In the genomic region with DNA sequence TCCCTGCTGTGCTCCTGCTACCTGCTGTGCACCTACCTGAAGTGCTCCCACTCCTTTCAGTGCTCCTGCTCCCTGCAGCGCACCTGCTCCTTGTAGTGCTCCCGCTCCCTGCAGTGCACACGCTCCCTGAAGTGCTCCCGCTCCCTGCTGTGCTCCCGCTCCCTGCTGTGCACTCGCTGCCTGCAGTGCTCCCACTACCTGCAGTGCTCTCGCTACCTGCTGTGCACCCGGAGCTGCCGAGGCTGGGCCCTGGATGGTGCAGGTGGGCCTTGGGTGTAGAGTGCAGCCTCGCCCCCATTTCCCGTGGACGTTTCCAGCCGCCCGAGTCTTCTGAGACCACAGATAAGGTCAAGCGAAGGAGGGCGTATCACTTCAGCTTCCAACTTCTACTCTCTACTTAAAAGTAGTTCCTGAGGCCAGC, we compare ENCODE assay signal across 19 cellular contexts. TPM values are rescaled to one million over a fixed set of nuclear protein-coding genes. Genes with fewer than 3 reads are reported as not detected.
DNase-seq lines count a peak whose midpoint lies in the region; ATAC-seq, FAIRE-seq and TF ChIP-seq lines count a peak whose summit lies in the region.
"Had no signal": no experiment of that assay in that cellular context is flagged by ENCODE, and none has a peak within 500 bp of the region (broad histone marks: within the 10 kb centered on the region; RNA-seq: fewer than 3 reads in every experiment).

No MANE protein-coding gene starts in this region.

- POLR2A ChIA-PET in K562 (lab: Yijun Ruan, JAX): no interaction called here

- H3K4me3 ChIP-seq in K562: no peak overlapping the region
- H3K4me3 ChIP-seq in osteoblast (ENCODE audit: insufficient read depth, low read length): no peak overlapping the region
- H3K4me3 ChIP-seq in sigmoid colon: no peak overlapping the region

- H3K4me2 ChIP-seq in K562 (ENCODE audit: insufficient read depth, low read length): no peak overlapping the region
- no peak overlapping the region for H3K4me2 ChIP-seq in osteoblast (ENCODE audit: insufficient read depth, low read length)

- peaks cover 56% of the 10 kb centered on the region for H3K4me1 Mint-ChIP-seq in stimulated activated naive CD8-positive, alpha-beta T cell treated with anti-CD3 and anti-CD28 coated beads, Interleukin-15, amount 100 ng/mL, for 72 hours

- intact Hi-C loops in K562 (cut with micrococcal nuclease) (no loop called here), sigmoid colon (cut with DNase I) (no loop called here)

- TF ChIP-seq EP300 in K562 (IDR thresholded peaks at IDR 0.05; ENCODE audit: low read length): no peak
- TF ChIP-seq EP300 in sigmoid colon (IDR thresholded peaks at IDR 0.05): no peak

- no TSS peak for BruUV-seq in K562 (replicated peaks; lab: Mats Ljungman, UMichigan)

- H3K9me3 Mint-ChIP-seq in stimulated activated naive CD8-positive, alpha-beta T cell treated with anti-CD3 and anti-CD28 coated beads, Interleukin-15, amount 100 ng/mL, for 72 hours: peaks cover 11 to 15% of the 10 kb centered on the region in 2 donors

- no peaks in the 10 kb centered on the region for H3K27me3 Mint-ChIP-seq in stimulated activated naive CD8-positive, alpha-beta T cell treated with anti-CD3 and anti-CD28 coated beads, Interleukin-15, amount 100 ng/mL, for 72 hours

- peaks cover 0 to 9% of the 10 kb centered on the region in 2 experiments; a peak in 2 of 5 replicates for H3K4me1 ChIP-seq in K562 (replicated peaks in 1 of 2; ENCODE audit: control insufficient read depth in 2 of 2, insufficient read depth in 2 of 2, low read length in 2 of 2)
- H3K4me1 ChIP-seq in osteoblast (ENCODE audit: insufficient read depth, low read length): no peaks in the 10 kb centered on the region
- H3K4me1 ChIP-seq in sigmoid colon: no peaks in the 10 kb centered on the region

- in situ Hi-C loops in K562 (cut with MboI): no loop called here

- 10% methylated on average over 15 of the region's 16 CpGs for WGBS in K562 (ENCODE audit: insufficient coverage, low coverage, missing lambda C conversion rate)
- WGBS in sigmoid colon, 2 donors: 92% methylated on average over 16 of the region's 16 CpGs

- H3K9ac ChIP-seq in K562 (ENCODE audit: insufficient read depth in 1 of 2, low read depth in 2 of 2, low read length in 2 of 2): no peak overlapping the region

- no peak for DNase-seq in stimulated activated naive CD8-positive, alpha-beta T cell treated with anti-CD3 and anti-CD28 coated beads, Interleukin-15, amount 100 ng/mL, for 72 hours
- DNase-seq in stimulated activated naive CD8-positive, alpha-beta T cell treated with anti-CD3 and anti-CD28 coated beads, Interleukin-15, Interleukin-2, amounts not matched to agents 100 U/mL and 50 U/mL, for 24 hours: no peak
- no peak for DNase-seq in K562 (ENCODE audit: extremely low read depth in 1 of 4, low spot score in 3 of 4)
- peak; percentile 50 for DNase-seq in osteoblast (ENCODE audit: insufficient read length, low spot score, missing footprints)
- DNase-seq in GDM1 (lab: John Stamatoyannopoulos, UW): no peak
- DNase-seq in sigmoid colon: no peak
- DNase-seq: ACHN; CD4-positive, alpha-beta memory T cell; DMS79; EL; IMR-90; KG1 had no signal

- H3K27ac Mint-ChIP-seq in stimulated activated naive CD8-positive, alpha-beta T cell treated with anti-CD3 and anti-CD28 coated beads, Interleukin-15, amount 100 ng/mL, for 72 hours: peak overlapping the region; percentile 28 to 89
- H3K27ac Mint-ChIP-seq: B cell had no signal

- no peaks in the 10 kb centered on the region for H3K9me1 ChIP-seq in K562 (ENCODE audit: control insufficient read depth, insufficient read depth, low read length)

- TF ChIP-seq RAD21 in K562 (CRISPR knock-in tag; conservative IDR thresholded peaks at IDR 0.05 in 1 of 2, IDR thresholded peaks at IDR 0.05 in 1 of 2): no peak

- H3K27ac ChIP-seq in K562 (ENCODE audit: extremely low read depth, low read depth, low read length) (no peak overlapping the region), osteoblast (ENCODE audit: low read depth, low read length) (no peak overlapping the region), sigmoid colon (no peak overlapping the region)
- H3K27ac ChIP-seq: C4-2B had no signal

- H4K20me1 ChIP-seq in K562 (replicated peaks; ENCODE audit: control insufficient read depth, insufficient read depth, low read length): no peaks in the 10 kb centered on the region
- H4K20me1 ChIP-seq in osteoblast (ENCODE audit: insufficient read depth, low read length): peaks cover 4% of the 10 kb centered on the region

- no peak overlapping the region for H3K4me3 Mint-ChIP-seq in stimulated activated naive CD8-positive, alpha-beta T cell treated with anti-CD3 and anti-CD28 coated beads, Interleukin-15, amount 100 ng/mL, for 72 hours
- H3K4me3 Mint-ChIP-seq: B cell had no signal

- no peaks in the 10 kb centered on the region; the same call in 1 of the 2 replicates for H3K9me3 ChIP-seq in K562 (replicated peaks; ENCODE audit: control insufficient read depth, insufficient read depth, low read depth, low read length)
- H3K9me3 ChIP-seq in osteoblast (ENCODE audit: low read depth, low read length): no peaks in the 10 kb centered on the region
- H3K9me3 ChIP-seq in sigmoid colon: peaks cover 0 to 6% (median 4%) of the 10 kb centered on the region in 4 donors

- FAIRE-seq in K562 (lab: Jason Lieb, UNC): no peak
- FAIRE-seq: G401.6, GM19239, H54 had no signal

- H2AFZ ChIP-seq in K562 (ENCODE audit: low read depth, low read length) (no peak overlapping the region), osteoblast (ENCODE audit: low read length) (no peak overlapping the region)

- ATAC-seq in stimulated activated naive CD8-positive, alpha-beta T cell treated with anti-CD3 and anti-CD28 coated beads, Interleukin-15, amount 100 ng/mL, for 72 hours: no peak
- ATAC-seq in stimulated activated naive CD8-positive, alpha-beta T cell treated with anti-CD3 and anti-CD28 coated beads, Interleukin-15, Interleukin-2, amounts not matched to agents 100 U/mL and 50 U/mL, for 24 hours: no peak
- ATAC-seq in K562: no peak; the same call in 2 of the 3 replicates
- ATAC-seq in GM21360 (IDR thresholded peaks at IDR 0.05; ENCODE audit: unreplicated experiment): no peak
- ATAC-seq: HCT116 had no signal

- CTCF ChIA-PET in K562 (lab: Yijun Ruan, JAX; ENCODE audit: low intra/inter-chr PET ratio): no interaction called here

- H3K36me3 ChIP-seq in K562 (ENCODE audit: control insufficient read depth, insufficient read depth, low read length): no peaks in the 10 kb centered on the region
- peaks cover 3% of the 10 kb centered on the region for H3K36me3 ChIP-seq in osteoblast (ENCODE audit: insufficient read depth, low read length)
- peaks cover 0 to 26% (median 7%) of the 10 kb centered on the region in 4 donors for H3K36me3 ChIP-seq in sigmoid colon

- TF ChIP-seq CTCF in K562 (IDR thresholded peaks at IDR 0.05 in 2 of 3, conservative IDR thresholded peaks at IDR 0.05 in 1 of 3; ENCODE audit: insufficient read depth in 2 of 3, low read depth in 1 of 3, low read length in 3 of 3) (no peak), osteoblast (IDR thresholded peaks at IDR 0.05; ENCODE audit: extremely low read depth, low read depth, low read length) (no peak), sigmoid colon (IDR thresholded peaks at IDR 0.05) (no peak)

- H3K79me2 ChIP-seq in K562 (ENCODE audit: control insufficient read depth, insufficient read depth, low read length) (no peaks in the 10 kb centered on the region), osteoblast (ENCODE audit: insufficient read depth, low read length) (no peaks in the 10 kb centered on the region)

- H3K27me3 ChIP-seq in K562 (ENCODE audit: control insufficient read depth in 2 of 2, insufficient read depth in 2 of 2, low read length in 2 of 2) (peaks cover 16 to 37% of the 10 kb centered on the region in 2 experiments; a peak in 4 of 5 replicates), osteoblast (ENCODE audit: insufficient read depth, low read length) (peaks cover 18% of the 10 kb centered on the region), sigmoid colon (peaks cover 0 to 30% (median 8%) of the 10 kb centered on the region in 3 donors)

- TF ChIP-seq POLR2A in K562 (conservative IDR thresholded peaks at IDR 0.05) (no peak), sigmoid colon (IDR thresholded peaks at IDR 0.05) (no peak)

TF ChIP-seq in K562, 482 proteins besides CTCF, POLR2A, EP300 and RAD21:
- TF ChIP-seq ZNF707 (CRISPR knock-in tag; conservative IDR thresholded peaks at IDR 0.05) (no peak), ZNF263 (CRISPR knock-in tag; IDR thresholded peaks at IDR 0.05; ENCODE audit: borderline replicate concordance) (peak; percentile 94)

RNA-seq across cellular contexts. Expression of gene TMEM18, which starts 16.0 kb away (rescaled TPM):
- 46.2 and 62.9 TPM in 2 replicates for total RNA-seq in K562 (2011; cell fraction: chromatin; rRNA removed; ENCODE audit: low replicate concordance)
- 25.7 and 27.0 TPM in 2 replicates for total RNA-seq in K562 (2011; cell fraction: nucleolus; rRNA removed)
- total RNA-seq in K562 (2011; cell fraction: nucleoplasm; rRNA removed): 33.0 and 41.0 TPM in 2 replicates
- total RNA-seq in K562 (2014; rRNA removed) (12.8 and 12.9 TPM in 2 replicates), K562 (2014; rRNA removed; fragmentation: Illumina TruSeq; extraction: Trizol) (19.6 and 23.4 TPM in 2 replicates), K562 (2015; rRNA removed; fragmentation: Illumina TruSeq; extraction: Trizol) (19.4 and 19.9 TPM in 2 replicates), K562 (2021) (18.4 and 21.3 TPM in 2 replicates), osteoblast (15.0 and 15.9 TPM in 2 replicates), sigmoid colon (10 to 100 TPM; 14.4 to 26.8 (median 21.9) TPM)
- polyA plus RNA-seq in K562 (2011; rRNA removed) (21.1 and 28.3 TPM in 2 replicates), K562 (2014; fragmentation: Illumina TruSeq; extraction: Trizol) (19.2 and 21.8 TPM in 2 replicates), K562 (2014; fragmentation: Nextera tagmentation; extraction: Ambion mirVana) (10 to 100 TPM; 54.5 to 55.9 TPM), K562 (2014; rRNA removed) (17.5 and 30.7 TPM in 2 replicates), sigmoid colon (10 to 100 TPM; 10.6 to 23.4 (median 22.7) TPM)
- polyA plus RNA-seq in K562 (2011; cell fraction: cytosol; rRNA removed): 12.3 and 19.7 TPM in 2 replicates
- 36.1 and 37.8 TPM in 2 replicates for polyA plus RNA-seq in K562 (2011; cell fraction: nucleus; rRNA removed)
- 19.3 and 26.1 TPM in 2 replicates for polyA plus RNA-seq in K562 (2012)
- polyA minus RNA-seq in K562 (2011; rRNA and poly(A)+ RNA removed): 20.6 and 22.0 TPM in 2 replicates
- 6.6 and 9.2 TPM in 2 replicates for polyA minus RNA-seq in K562 (2011; cell fraction: cytosol; rRNA and poly(A)+ RNA removed)
- 12.8 and 15.7 TPM in 2 replicates for polyA minus RNA-seq in K562 (2011; cell fraction: nucleus; rRNA and poly(A)+ RNA removed)
